18 cellular contexts compared by ENCODE assay signal in genomic region chr3:51393564-51393963, GRCh38. TPM values are rescaled to one million over a fixed set of nuclear protein-coding genes. Genes with fewer than 3 reads are reported as not detected.
DNase-seq lines count a peak whose midpoint lies in the region; ATAC-seq and TF ChIP-seq lines count a peak whose summit lies in the region.
"Had no signal": no experiment of that assay in that cellular context is flagged by ENCODE, and none has a peak within 500 bp of the region (broad histone marks: within the 10 kb centered on the region; RNA-seq: fewer than 3 reads in every experiment).

No MANE protein-coding gene starts in this region.

- DNase-seq in SK-N-SH = no peak
- no peak for DNase-seq in effector memory CD8-positive, alpha-beta T cell
- no peak for DNase-seq in trophoblast cell
- DNase-seq in substantia nigra (lab: John Stamatoyannopoulos, UW) = no peak
- DNase-seq: activated B cell treated with CpG ODN at 0.5 μM for 24 hours, heart right ventricle, left colon, NCI-H1092 treated with DMSO at 0.1 percent for 48 hours, NCI-H524, SHP77 treated with DMSO at 0.1 percent for 48 hours, upper lobe of right lung had no signal

- no peaks in the 10 kb centered on the region for H3K27me3 Mint-ChIP-seq in effector memory CD8-positive, alpha-beta T cell
- H3K27me3 Mint-ChIP-seq: activated B cell treated with CpG ODN at 0.5 μM for 24 hours had no signal

- H2AFZ ChIP-seq in SK-N-SH (ENCODE audit: low read depth) (no peak overlapping the region), OCI-LY1 (ENCODE audit: low read length) (no peak overlapping the region), trophoblast cell (ENCODE audit: insufficient read depth, low read length, poor library complexity) (no peak overlapping the region)

- POLR2A ChIA-PET in SK-N-SH (lab: Yijun Ruan, JAX) = interaction anchor here (1.0 kb wide), 1 partner anchor 45 kb away, joined by 3 read pairs; no protein-coding TSS in a partner anchor

- no peak overlapping the region for H4K91ac ChIP-seq in trophoblast cell (ENCODE audit: low read depth, low read length)

- H3K9ac ChIP-seq in SK-N-SH (no peak overlapping the region), OCI-LY1 (ENCODE audit: low read length) (no peak overlapping the region), trophoblast cell (ENCODE audit: low read length) (no peak overlapping the region)

- TF ChIP-seq CTCF in SK-N-SH (IDR thresholded peaks at IDR 0.05) (no peak), OCI-LY1 (IDR thresholded peaks at IDR 0.05; ENCODE audit: low read length) (no peak)

- no peak overlapping the region for H2BK120ac ChIP-seq in trophoblast cell (ENCODE audit: insufficient read depth, low read length, poor library complexity)

- H4K20me1 ChIP-seq in SK-N-SH (ENCODE audit: insufficient read depth) (peaks cover 62% of the 10 kb centered on the region), OCI-LY1 (ENCODE audit: insufficient read depth, low read length) (no peaks in the 10 kb centered on the region)

- TF ChIP-seq EP300 in SK-N-SH (IDR thresholded peaks at IDR 0.05; ENCODE audit: borderline replicate concordance in 1 of 2, low read depth in 1 of 2, low read length in 1 of 2) = no peak

- H3K36me3 Mint-ChIP-seq in effector memory CD8-positive, alpha-beta T cell (ENCODE audit: insufficient read depth) = peaks cover 78% of the 10 kb centered on the region

- no peaks in the 10 kb centered on the region for H3K9me3 ChIP-seq in SK-N-SH
- H3K9me3 ChIP-seq in OCI-LY1 (ENCODE audit: low read length) = no peaks in the 10 kb centered on the region; the same call in 1 of the 2 replicates
- peaks cover 17% of the 10 kb centered on the region for H3K9me3 ChIP-seq in trophoblast cell (ENCODE audit: insufficient read depth, low read depth, low read length)
- H3K9me3 ChIP-seq: heart right ventricle, neutrophil, upper lobe of right lung had no signal

- H3K4me3 Mint-ChIP-seq in effector memory CD8-positive, alpha-beta T cell = peak overlapping the region in 1 of 2 donors; percentile 84

- no peak overlapping the region for H3K23ac ChIP-seq in trophoblast cell (ENCODE audit: low read length)

- H3K79me2 ChIP-seq in SK-N-SH (ENCODE audit: insufficient read depth) (peaks cover 68% of the 10 kb centered on the region), OCI-LY1 (ENCODE audit: insufficient read depth, low read length) (peaks cover 18% of the 10 kb centered on the region), trophoblast cell (ENCODE audit: control insufficient read depth, insufficient read depth, low read length, poor library complexity) (peaks cover 27% of the 10 kb centered on the region)

- H3K36me3 ChIP-seq in SK-N-SH (replicated peaks in 1 of 2; ENCODE audit: control insufficient read depth in 1 of 2, insufficient read depth in 2 of 2, low read length in 1 of 2) (peaks cover 33 to 83% of the 10 kb centered on the region in 2 experiments), OCI-LY1 (ENCODE audit: insufficient read depth, low read length) (peaks cover 82% of the 10 kb centered on the region), trophoblast cell (ENCODE audit: control insufficient read depth in 1 of 2, insufficient read depth in 2 of 2, low read length in 2 of 2) (peaks cover 58 to 70% of the 10 kb centered on the region in 2 experiments)

- H2BK5ac ChIP-seq in trophoblast cell (ENCODE audit: low read depth, low read length, poor library complexity) = no peak overlapping the region

- H2BK12ac ChIP-seq in trophoblast cell (ENCODE audit: low read length) = no peak overlapping the region

- peak overlapping the region; percentile 81 to 93 for H3K27ac Mint-ChIP-seq in effector memory CD8-positive, alpha-beta T cell

- H3K4me1 Mint-ChIP-seq in effector memory CD8-positive, alpha-beta T cell (ENCODE audit: low read depth in 2 of 2) = peaks cover 37 to 44% of the 10 kb centered on the region in 2 donors

- H3K79me1 ChIP-seq in trophoblast cell (ENCODE audit: low read length) = peaks cover 11% of the 10 kb centered on the region

- H3K9me3 Mint-ChIP-seq in effector memory CD8-positive, alpha-beta T cell = no peaks in the 10 kb centered on the region
- H3K9me3 Mint-ChIP-seq: activated B cell treated with CpG ODN at 0.5 μM for 24 hours had no signal

- no peak overlapping the region for H4K8ac ChIP-seq in trophoblast cell (ENCODE audit: low read depth, low read length)

- no peak overlapping the region for H3K18ac ChIP-seq in trophoblast cell (ENCODE audit: low read length)

- 88% methylated on average over 1 of the region's 14 CpGs for WGBS in SK-N-SH (ENCODE audit: low lambda C conversion rate)
- no CpG with 5 or more reads among the region's 14 CpGs for WGBS in trophoblast cell (ENCODE audit: extremely low coverage, insufficient coverage, insufficient read length)

- H3K9me2 ChIP-seq in SK-N-SH (no peaks in the 10 kb centered on the region), OCI-LY1 (ENCODE audit: low read depth, low read length) (no peaks in the 10 kb centered on the region)

- no peak for TF ChIP-seq RAD21 in SK-N-SH (IDR thresholded peaks at IDR 0.05; ENCODE audit: low read length)

- H3K4me3 ChIP-seq in SK-N-SH (ENCODE audit: low read depth in 2 of 2, low read length in 1 of 2) (no peak overlapping the region), OCI-LY1 (ENCODE audit: low read depth, low read length, poor library complexity, severe bottlenecking) (peak overlapping the region; percentile 15), trophoblast cell (ENCODE audit: low read depth, low read length) (no peak overlapping the region)
- H3K4me3 ChIP-seq: cardiac muscle cell, heart right ventricle, upper lobe of right lung had no signal

- peaks cover 45% of the 10 kb centered on the region for H3F3A ChIP-seq in SK-N-SH (replicated peaks; ENCODE audit: insufficient read depth)
- H3F3A ChIP-seq in OCI-LY1 (ENCODE audit: insufficient read depth, low read length) = peaks cover 11% of the 10 kb centered on the region; the same call in 1 of the 2 replicates

- no peaks in the 10 kb centered on the region for H3K27me3 ChIP-seq in SK-N-SH (ENCODE audit: insufficient read depth)
- no peaks in the 10 kb centered on the region for H3K27me3 ChIP-seq in OCI-LY1 (ENCODE audit: insufficient read depth, low read length)
- H3K27me3 ChIP-seq in trophoblast cell (ENCODE audit: insufficient read depth, low read length) = no peaks in the 10 kb centered on the region
- H3K27me3 ChIP-seq: cardiac muscle cell, heart right ventricle, neutrophil, upper lobe of right lung had no signal

- H3K27ac ChIP-seq in SK-N-SH (ENCODE audit: low read depth in 2 of 2, low read length in 1 of 2) = no peak overlapping the region
- no peak overlapping the region for H3K27ac ChIP-seq in OCI-LY1 (ENCODE audit: low read depth, low read length, poor library complexity, severe bottlenecking)
- no peak overlapping the region for H3K27ac ChIP-seq in trophoblast cell (ENCODE audit: low read depth, low read length)
- H3K27ac ChIP-seq in substantia nigra (ENCODE audit: low read depth, low read length, poor library complexity, severe bottlenecking) = no peak overlapping the region
- H3K27ac ChIP-seq: cardiac muscle cell, epithelial cell of prostate, heart right ventricle, neutrophil, upper lobe of right lung had no signal

- no peak overlapping the region for H2AK5ac ChIP-seq in trophoblast cell (ENCODE audit: low read length)

- ATAC-seq in SK-N-SH treated with all-trans-retinoic acid at 6 μM for 48 hours (no peak), HG02840 (IDR thresholded peaks at IDR 0.05; ENCODE audit: low FRiP score, unreplicated experiment) (no peak), HG03342 (IDR thresholded peaks at IDR 0.05; ENCODE audit: unreplicated experiment) (no peak)
- ATAC-seq in effector memory CD8-positive, alpha-beta T cell (replicated peaks) = no peak
- ATAC-seq: heart right ventricle, left colon, upper lobe of right lung had no signal

- no peak overlapping the region for H3K14ac ChIP-seq in trophoblast cell (ENCODE audit: low read length)

- H4K12ac ChIP-seq in trophoblast cell (ENCODE audit: low read depth, low read length) = no peak overlapping the region

- H3K4me1 ChIP-seq in SK-N-SH (ENCODE audit: control insufficient read depth in 1 of 2, insufficient read depth in 2 of 2, low read depth in 1 of 2, low read length in 1 of 2) (peaks cover 11 to 57% of the 10 kb centered on the region in 2 experiments), OCI-LY1 (ENCODE audit: insufficient read depth, low read length, severe bottlenecking) (peaks cover 67% of the 10 kb centered on the region), trophoblast cell (ENCODE audit: control insufficient read depth in 1 of 2, insufficient read depth in 2 of 2, low read length in 2 of 2) (peaks cover 15 to 27% of the 10 kb centered on the region in 2 experiments)

- peak overlapping the region; percentile 37 for H3K4ac ChIP-seq in trophoblast cell (ENCODE audit: low read depth, low read length)

- CTCF ChIA-PET in SK-N-SH (lab: Yijun Ruan, JAX) = interaction anchor here (0.7 to 1.8 kb wide), 8 partner anchors 41 to 778 kb away, joined by 3 to 5 read pairs (median 3); partner anchors contain the start of genes DCAF1, DOCK3, MAPKAPK3 and RAD54L2

- H3K4me2 ChIP-seq in SK-N-SH = peak overlapping the region; percentile 98; the same call in 1 of the 2 replicates
- peak overlapping the region; percentile 40; the same call in 1 of the 2 replicates for H3K4me2 ChIP-seq in OCI-LY1 (ENCODE audit: low read length)
- no peak overlapping the region for H3K4me2 ChIP-seq in trophoblast cell (ENCODE audit: low read length)

TF ChIP-seq in SK-N-SH, 30 proteins besides CTCF, POLR2A, EP300 and RAD21 (continues in another document):
- TF ChIP-seq TEAD4 (IDR thresholded peaks at IDR 0.05; ENCODE audit: borderline replicate concordance, insufficient read depth) (no peak), MXI1 (IDR thresholded peaks at IDR 0.05; ENCODE audit: low read depth, low read length) (no peak), YY1 (IDR thresholded peaks at IDR 0.05; ENCODE audit: low read depth) (no peak), POLR2AphosphoS5 (IDR thresholded peaks at IDR 0.05; ENCODE audit: low read depth, low read length) (no peak)

TF ChIP-seq in SK-N-SH treated with all-trans-retinoic acid at 6 μM for 48 hours, 23 proteins besides CTCF, POLR2A, EP300 and RAD21 (continues in another document):
- TF ChIP-seq ZNF70 (CRISPR knock-in tag; IDR thresholded peaks at IDR 0.05) (no peak), ESRRG (CRISPR knock-in tag; IDR thresholded peaks at IDR 0.05) (no peak)

RNA-seq across cellular contexts. Expression of gene RBM15B, which starts 2.5 kb away (rescaled TPM):
- 11.3 and 17.0 TPM in 2 replicates for polyA plus RNA-seq in SK-N-SH (2012; rRNA removed)
- 12.3 and 17.2 TPM in 2 replicates for polyA plus RNA-seq in SK-N-SH (2012; cell fraction: cytosol; rRNA removed)
- polyA plus RNA-seq in SK-N-SH (2012; cell fraction: nucleus; rRNA removed) = 9.4 and 9.8 TPM in 2 replicates
- 28.4 and 29.5 TPM in 2 replicates for polyA plus RNA-seq in trophoblast cell (2013)

RNA-seq across cellular contexts. Expression of gene MANF, which starts 8.5 kb away (rescaled TPM):
- 118 and 121 TPM in 2 replicates for polyA plus RNA-seq in SK-N-SH (2012; rRNA removed)
- 151 and 220 TPM in 2 replicates for polyA plus RNA-seq in SK-N-SH (2012; cell fraction: cytosol; rRNA removed)
- 27.1 and 39.2 TPM in 2 replicates for polyA plus RNA-seq in SK-N-SH (2012; cell fraction: nucleus; rRNA removed)
- polyA plus RNA-seq in trophoblast cell (2013) = 371 and 372 TPM in 2 replicates
